ENCODE assay signal across 18 cellular contexts in the genomic region with DNA sequence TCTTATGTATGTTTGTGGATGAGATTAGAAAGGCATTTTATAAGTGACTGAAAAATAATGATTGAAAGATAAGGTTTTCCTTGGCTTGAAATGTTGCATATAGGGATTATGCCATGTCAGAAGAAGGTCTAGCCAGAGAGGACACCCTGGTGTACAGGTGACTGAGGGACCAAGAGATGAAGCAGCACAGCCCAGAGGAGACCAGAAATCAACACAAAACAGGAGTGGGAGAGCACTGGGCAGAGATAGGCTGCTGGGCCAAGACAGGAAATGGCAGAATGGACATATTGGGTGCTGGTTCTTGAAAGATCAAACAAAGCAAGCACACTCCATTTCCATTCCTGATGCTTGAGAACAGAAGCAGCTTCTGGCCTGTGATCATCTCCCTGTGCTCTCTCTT. TPM values are rescaled to one million over a fixed set of nuclear protein-coding genes. Genes with fewer than 3 reads are reported as not detected.
DNase-seq lines count a peak whose midpoint lies in the region; ATAC-seq, FAIRE-seq and TF ChIP-seq lines count a peak whose summit lies in the region.
"Had no signal": no experiment of that assay in that cellular context is flagged by ENCODE, and none has a peak within 500 bp of the region (broad histone marks: within the 10 kb centered on the region; RNA-seq: fewer than 3 reads in every experiment).

No MANE protein-coding gene starts in this region.

- no peaks in the 10 kb centered on the region; the same call in 2 of the 3 replicates for H3K9me3 ChIP-seq in GM12878 (replicated peaks; ENCODE audit: control insufficient read depth, insufficient read depth, low read length)
- H3K9me3 ChIP-seq: MG63 had no signal

- peaks cover 7% of the 10 kb centered on the region for H3K4me1 Mint-ChIP-seq in activated naive CD8-positive, alpha-beta T cell treated with anti-CD3 and anti-CD28 coated beads, Interleukin-2, amount 10 ng/mL, durations not matched to agents 7 days and 5 days
- peaks cover 6% of the 10 kb centered on the region for H3K4me1 Mint-ChIP-seq in activated naive CD8-positive, alpha-beta T cell treated with anti-CD3 and anti-CD28 coated beads, Interleukin-2, amount 50 U/mL, for 24 hours
- peaks cover 4% of the 10 kb centered on the region for H3K4me1 Mint-ChIP-seq in activated T-helper 2 cell treated with anti-CD3 and anti-CD28 coated beads, Interferon-gamma antibody, Interleukin-2, Interleukin-4, amounts not matched to agents 10 μg/mL and 5 μg/mL and 100 μg/mL, durations not matched to agents 14 hours and 24 hours and 36 hours (ENCODE audit: low read depth)

- no peaks in the 10 kb centered on the region for H3K36me3 ChIP-seq in GM12878 (ENCODE audit: control insufficient read depth in 2 of 2, insufficient read depth in 2 of 2, low read length in 1 of 2)
- H3K36me3 ChIP-seq: MG63 had no signal

- TF ChIP-seq POLR2A in GM12878 (IDR thresholded peaks at IDR 0.05; ENCODE audit: low read depth, low read length) (no peak), H54 (IDR thresholded peaks at IDR 0.05; ENCODE audit: low read depth, low read length) (no peak)

- peak overlapping the region; percentile 65 for H2AFZ ChIP-seq in GM12878 (ENCODE audit: control insufficient read depth, low read depth, low read length)
- H2AFZ ChIP-seq: PC-9 had no signal

- H3K9ac ChIP-seq in GM12878 (ENCODE audit: control insufficient read depth, insufficient read depth, low read length) = no peak overlapping the region

- RAD21 ChIA-PET in GM12878 (lab: Charles Lee; ENCODE audit: unreplicated experiment) = no interaction called here

- POLR2A ChIA-PET in activated naive CD8-positive, alpha-beta T cell treated with anti-CD3 and anti-CD28 coated beads, Interleukin-2, amount 10 ng/mL, durations not matched to agents 7 days and 5 days (lab: Charles Lee) = no interaction called here
- POLR2A ChIA-PET in GM12878 (lab: Charles Lee) = no interaction called here

- no peak overlapping the region for H3K27ac Mint-ChIP-seq in activated naive CD8-positive, alpha-beta T cell treated with anti-CD3 and anti-CD28 coated beads, Interleukin-2, amount 10 ng/mL, durations not matched to agents 7 days and 5 days
- H3K27ac Mint-ChIP-seq in activated naive CD8-positive, alpha-beta T cell treated with anti-CD3 and anti-CD28 coated beads, Interleukin-2, amount 50 U/mL, for 24 hours = no peak overlapping the region
- H3K27ac Mint-ChIP-seq in activated T-helper 2 cell treated with anti-CD3 and anti-CD28 coated beads, Interferon-gamma antibody, Interleukin-2, Interleukin-4, amounts not matched to agents 10 μg/mL and 5 μg/mL and 100 μg/mL, durations not matched to agents 14 hours and 24 hours and 36 hours = no peak overlapping the region
- H3K27ac Mint-ChIP-seq: CD4-positive, alpha-beta T cell had no signal

- peaks cover 16% of the 10 kb centered on the region for H3K4me1 ChIP-seq in GM12878 (ENCODE audit: control insufficient read depth, insufficient read depth, low read length)

- no peak for TF ChIP-seq CTCF in GM12878 (IDR thresholded peaks at IDR 0.05 in 2 of 3, conservative IDR thresholded peaks at IDR 0.05 in 1 of 3; ENCODE audit: control insufficient read depth in 2 of 3, extremely low read depth in 1 of 3, insufficient read depth in 1 of 3, low read depth in 3 of 3, low read length in 3 of 3)

- H3K9me3 Mint-ChIP-seq in activated naive CD8-positive, alpha-beta T cell treated with anti-CD3 and anti-CD28 coated beads, Interleukin-2, amount 10 ng/mL, durations not matched to agents 7 days and 5 days = peaks cover 6% of the 10 kb centered on the region
- H3K9me3 Mint-ChIP-seq in activated naive CD8-positive, alpha-beta T cell treated with anti-CD3 and anti-CD28 coated beads, Interleukin-2, amount 50 U/mL, for 24 hours = peaks cover 3% of the 10 kb centered on the region
- H3K9me3 Mint-ChIP-seq in activated T-helper 2 cell treated with anti-CD3 and anti-CD28 coated beads, Interferon-gamma antibody, Interleukin-2, Interleukin-4, amounts not matched to agents 10 μg/mL and 5 μg/mL and 100 μg/mL, durations not matched to agents 14 hours and 24 hours and 36 hours = no peaks in the 10 kb centered on the region
- H3K9me3 Mint-ChIP-seq: CD4-positive, alpha-beta T cell had no signal

- H3K27ac ChIP-seq in GM12878 (ENCODE audit: control insufficient read depth, insufficient read depth) = no peak overlapping the region; the same call in 1 of the 2 replicates
- H3K27ac ChIP-seq: HL-60, PC-9 had no signal

- intact Hi-C loops in GM12878 (cut with micrococcal nuclease; ENCODE audit: unreplicated experiment) = no loop called here
- intact Hi-C loops in activated T-helper 2 cell treated with anti-CD3 and anti-CD28 coated beads, Interferon-gamma antibody, Interleukin-2, Interleukin-4, amounts not matched to agents 10 μg/mL and 5 μg/mL and 100 μg/mL, durations not matched to agents 14 hours and 24 hours and 36 hours (cut with micrococcal nuclease) = no loop called here

- no TSS peak for BruUV-seq in GM12878 (replicated peaks; lab: Mats Ljungman, UMichigan)

- in situ Hi-C loops in GM12878 (cut with MboI) = no loop called here

- no peak for DNase-seq in activated naive CD8-positive, alpha-beta T cell treated with anti-CD3 and anti-CD28 coated beads, Interleukin-2, amount 10 ng/mL, durations not matched to agents 7 days and 5 days
- DNase-seq in activated naive CD8-positive, alpha-beta T cell treated with anti-CD3 and anti-CD28 coated beads, Interleukin-2, amount 50 U/mL, for 24 hours = no peak
- peak; percentile 20 for DNase-seq in NCI-H510A (lab: John Stamatoyannopoulos, UW)
- DNase-seq in GM12878 (ENCODE audit: low read depth, low spot score) = no peak
- DNase-seq in activated T-helper 2 cell treated with anti-CD3 and anti-CD28 coated beads, Interferon-gamma antibody, Interleukin-2, Interleukin-4, amounts not matched to agents 10 μg/mL and 5 μg/mL and 100 μg/mL, durations not matched to agents 14 hours and 24 hours and 36 hours (ENCODE audit: low spot score) = no peak
- DNase-seq in H54 (ENCODE audit: insufficient read length, low spot score) = no peak
- DNase-seq in COLO668 (lab: John Stamatoyannopoulos, UW; ENCODE audit: unreplicated experiment) = no peak
- no peak for DNase-seq in left lobe of liver (ENCODE audit: low spot score)
- DNase-seq: CD4-positive, alpha-beta T cell; KBM-7; MG63; NCI-H187 treated with DMSO at 0.1 percent for 48 hours; NCI-H526; NK-92 treated with Interleukin-12 subunit alpha and Interleukin-12 subunit beta, amount 100 ng/mL, for 24 hours; PC-9 had no signal

- no peaks in the 10 kb centered on the region for H3K27me3 ChIP-seq in GM12878 (replicated peaks in 1 of 2; ENCODE audit: control insufficient read depth in 2 of 2, insufficient read depth in 2 of 2, low read length in 1 of 2)
- H3K27me3 ChIP-seq: MG63 had no signal

- TF ChIP-seq EP300 in GM12878 (IDR thresholded peaks at IDR 0.05; ENCODE audit: borderline replicate concordance in 1 of 2, control insufficient read depth in 1 of 2, low read depth in 2 of 2, low read length in 2 of 2) = no peak

- no peak overlapping the region for H3K4me2 ChIP-seq in GM12878 (ENCODE audit: control insufficient read depth, insufficient read depth)

- CTCF ChIA-PET in GM12878 (lab: Yijun Ruan, JAX) = no interaction called here

- no peak for FAIRE-seq in GM12878 (lab: Jason Lieb, UNC)
- no peak for FAIRE-seq in H54 (lab: Jason Lieb, UNC)
- FAIRE-seq: A204.1, D721Med had no signal

- no peak overlapping the region for H3K4me3 ChIP-seq in GM12878
- H3K4me3 ChIP-seq: MG63, PC-9 had no signal

- peaks cover 11% of the 10 kb centered on the region for H3K27me3 Mint-ChIP-seq in activated naive CD8-positive, alpha-beta T cell treated with anti-CD3 and anti-CD28 coated beads, Interleukin-2, amount 10 ng/mL, durations not matched to agents 7 days and 5 days
- peaks cover 8% of the 10 kb centered on the region for H3K27me3 Mint-ChIP-seq in activated naive CD8-positive, alpha-beta T cell treated with anti-CD3 and anti-CD28 coated beads, Interleukin-2, amount 50 U/mL, for 24 hours
- peaks cover 4% of the 10 kb centered on the region for H3K27me3 Mint-ChIP-seq in activated T-helper 2 cell treated with anti-CD3 and anti-CD28 coated beads, Interferon-gamma antibody, Interleukin-2, Interleukin-4, amounts not matched to agents 10 μg/mL and 5 μg/mL and 100 μg/mL, durations not matched to agents 14 hours and 24 hours and 36 hours (ENCODE audit: low read depth)

- no peaks in the 10 kb centered on the region for H4K20me1 ChIP-seq in GM12878 (ENCODE audit: control insufficient read depth, insufficient read depth)

- SMC1A ChIA-PET in GM12878 (lab: Charles Lee; ENCODE audit: uncharacterized antibody, unreplicated experiment) = no interaction called here

- H3K4me3 Mint-ChIP-seq in activated naive CD8-positive, alpha-beta T cell treated with anti-CD3 and anti-CD28 coated beads, Interleukin-2, amount 10 ng/mL, durations not matched to agents 7 days and 5 days = peak overlapping the region; percentile 43
- no peak overlapping the region for H3K4me3 Mint-ChIP-seq in activated naive CD8-positive, alpha-beta T cell treated with anti-CD3 and anti-CD28 coated beads, Interleukin-2, amount 50 U/mL, for 24 hours
- H3K4me3 Mint-ChIP-seq in activated T-helper 2 cell treated with anti-CD3 and anti-CD28 coated beads, Interferon-gamma antibody, Interleukin-2, Interleukin-4, amounts not matched to agents 10 μg/mL and 5 μg/mL and 100 μg/mL, durations not matched to agents 14 hours and 24 hours and 36 hours (ENCODE audit: low read depth) = no peak overlapping the region
- H3K4me3 Mint-ChIP-seq: CD4-positive, alpha-beta T cell had no signal

- H3K36me3 Mint-ChIP-seq in activated naive CD8-positive, alpha-beta T cell treated with anti-CD3 and anti-CD28 coated beads, Interleukin-2, amount 10 ng/mL, durations not matched to agents 7 days and 5 days = no peaks in the 10 kb centered on the region
- H3K36me3 Mint-ChIP-seq in activated naive CD8-positive, alpha-beta T cell treated with anti-CD3 and anti-CD28 coated beads, Interleukin-2, amount 50 U/mL, for 24 hours (ENCODE audit: low read depth) = no peaks in the 10 kb centered on the region
- no peaks in the 10 kb centered on the region for H3K36me3 Mint-ChIP-seq in activated T-helper 2 cell treated with anti-CD3 and anti-CD28 coated beads, Interferon-gamma antibody, Interleukin-2, Interleukin-4, amounts not matched to agents 10 μg/mL and 5 μg/mL and 100 μg/mL, durations not matched to agents 14 hours and 24 hours and 36 hours (ENCODE audit: low read depth)

- TF ChIP-seq RAD21 in GM12878 (IDR thresholded peaks at IDR 0.05; ENCODE audit: insufficient read depth, low read depth, low read length) = no peak

- no peak for ATAC-seq in activated naive CD8-positive, alpha-beta T cell treated with anti-CD3 and anti-CD28 coated beads, Interleukin-2, amount 10 ng/mL, durations not matched to agents 7 days and 5 days (ENCODE audit: low read depth)
- ATAC-seq in activated naive CD8-positive, alpha-beta T cell treated with anti-CD3 and anti-CD28 coated beads, Interleukin-2, amount 50 U/mL, for 24 hours = no peak
- ATAC-seq in GM12878 (no peak; the same call in 1 of the 3 replicates), left lobe of liver (no peak)

- H3K79me2 ChIP-seq in GM12878 (ENCODE audit: control insufficient read depth, insufficient read depth, low read length) = no peaks in the 10 kb centered on the region

RNA-seq across cellular contexts. Expression of gene FRMD6, which starts 24.4 kb away (rescaled TPM):
- total RNA-seq in activated naive CD8-positive, alpha-beta T cell treated with anti-CD3 and anti-CD28 coated beads, Interleukin-2, amount 10 ng/mL, durations not matched to agents 7 days and 5 days = 1 to 10 TPM; 2.5 to 3.5 TPM
- total RNA-seq in GM12878 (2013; cell fraction: nucleolus; rRNA removed) = 1.8 and 2.2 TPM in 2 replicates
- total RNA-seq in GM12878 (2014; rRNA removed) (4.0 and 7.8 TPM in 2 replicates), GM12878 (2014; rRNA removed; fragmentation: Illumina TruSeq; extraction: Trizol) (3.5 and 5.5 TPM in 2 replicates), GM12878 (2021) (3.9 and 6.7 TPM in 2 replicates), left lobe of liver (5.6 TPM)
- 1.0 TPM for polyA plus RNA-seq in GM12878 (2011; ENCODE audit: low read depth)
- polyA plus RNA-seq in GM12878 (2011; rRNA removed) (0.76 and 0.86 TPM in 2 replicates), GM12878 (2014; fragmentation: Illumina TruSeq; extraction: Trizol) (3.1 and 3.5 TPM in 2 replicates), GM12878 (2014; fragmentation: Nextera tagmentation; extraction: Ambion mirVana) (1 to 10 TPM; 1.1 to 1.6 TPM), GM12878 (2014; rRNA removed) (3.2 and 3.9 TPM in 2 replicates), GM12878 (2016; fragmentation: Nextera tagmentation; extraction: Ambion mirVana) (1 to 10 TPM; 5.2 to 6.6 TPM)
- polyA plus RNA-seq in GM12878 (2011; cell fraction: cytosol; rRNA removed) = 0.72 and 0.75 TPM in 2 replicates
- 0.70 and 1.2 TPM in 2 replicates for polyA plus RNA-seq in GM12878 (2011; cell fraction: nucleus; rRNA removed)
- polyA plus RNA-seq in GM12878 (2012) = 0.83 and 1.4 TPM in 2 replicates
- 2.1 and 2.6 TPM in 2 replicates for polyA minus RNA-seq in GM12878 (2011; rRNA and poly(A)+ RNA removed)
- polyA minus RNA-seq in GM12878 (2011; cell fraction: cytosol; rRNA and poly(A)+ RNA removed) = 0.67 and 1.7 TPM in 2 replicates
- 0.60 and 2.5 TPM in 2 replicates for polyA minus RNA-seq in GM12878 (2011; cell fraction: nucleus; rRNA and poly(A)+ RNA removed)
- total RNA-seq in activated T-helper 2 cell treated with anti-CD3 and anti-CD28 coated beads, Interferon-gamma antibody, Interleukin-2, Interleukin-4, amounts not matched to agents 10 μg/mL and 5 μg/mL and 100 μg/mL, durations not matched to agents 14 hours and 24 hours and 36 hours = 11.6 and 17.8 TPM in 2 replicates
